Comparison of ENCODE assay signal across 21 cellular contexts in the genomic region with DNA sequence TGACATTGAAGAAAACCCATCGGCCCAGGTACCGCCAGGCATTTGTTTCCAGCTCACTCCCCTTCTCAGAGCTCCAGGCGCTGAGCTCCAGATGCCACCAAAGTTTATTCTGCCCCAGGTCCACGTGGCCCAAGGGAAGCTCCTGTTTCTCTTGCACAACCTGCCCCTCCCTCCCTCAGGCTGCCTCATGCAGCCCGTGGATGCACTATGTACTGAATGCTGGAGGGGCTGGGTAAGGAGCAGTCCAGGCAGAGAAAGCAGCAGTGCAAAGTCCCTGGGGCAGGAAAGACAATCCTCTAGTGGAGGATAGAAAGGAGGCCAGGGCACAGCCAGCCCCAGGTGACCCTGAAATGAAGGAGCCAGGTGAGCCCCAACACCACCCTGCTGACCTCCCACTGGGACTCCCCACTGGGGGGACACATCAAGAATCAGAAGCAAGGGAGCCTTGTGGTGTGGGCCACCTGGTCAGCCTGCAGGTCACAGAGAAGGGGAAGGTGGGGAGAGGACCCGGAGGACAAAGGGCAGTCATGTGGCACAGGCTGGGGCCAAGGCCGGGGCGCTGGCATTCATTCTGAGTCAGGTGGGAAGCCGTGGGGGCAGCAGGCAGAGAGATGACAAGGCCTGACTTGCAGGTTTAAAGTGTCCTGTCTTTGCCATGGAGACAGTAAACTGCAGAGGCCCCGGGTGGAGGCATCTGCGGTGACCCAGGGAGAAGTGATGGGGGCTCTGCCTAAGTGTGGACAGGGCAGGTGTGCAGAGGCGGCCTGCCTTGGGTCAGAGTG.
A peak's percentile ranks its signal among the peaks of the same experiment; 100 is the strongest.
DNase-seq lines count a peak whose midpoint lies in the region; ATAC-seq and TF ChIP-seq lines count a peak whose summit lies in the region.
"Had no signal": no experiment of that assay in that cellular context is flagged by ENCODE, and none has a peak within 500 bp of the region (broad histone marks: within the 10 kb centered on the region; RNA-seq: fewer than 3 reads in every experiment).

No MANE protein-coding gene starts in this region.

- WGBS in sigmoid colon, 2 donors = 64 to 79% methylated on average over 12 of the region's 12 CpGs
- 62 to 73% methylated on average over 8 to 11 of the region's 12 CpGs for WGBS in esophagus squamous epithelium, 2 donors

- no peak for TF ChIP-seq EP300 in sigmoid colon (IDR thresholded peaks at IDR 0.05)

- no peaks in the 10 kb centered on the region for H3K9me3 Mint-ChIP-seq in type B pancreatic cell

- peaks cover 0 to 14% (median 12%) of the 10 kb centered on the region in 4 donors for H3K4me1 ChIP-seq in sigmoid colon
- H3K4me1 ChIP-seq in esophagus squamous epithelium = no peaks in the 10 kb centered on the region
- H3K4me1 ChIP-seq: psoas muscle had no signal

- no peaks in the 10 kb centered on the region for H3K36me3 Mint-ChIP-seq in type B pancreatic cell
- H3K36me3 Mint-ChIP-seq: activated CD8-positive, alpha-beta memory T cell treated with anti-CD3 and anti-CD28 coated beads, Interleukin-2, amount 10 ng/mL, durations not matched to agents 7 days and 5 days had no signal

- H3K27me3 ChIP-seq in sigmoid colon (no peaks in the 10 kb centered on the region), esophagus squamous epithelium (no peaks in the 10 kb centered on the region)
- H3K27me3 ChIP-seq: BLaER1 treated with 17β-estradiol and CSF1 and Interleukin-3, amounts not matched to agents 10 nM and 100 nM had no signal

- H3K4me3 ChIP-seq in sigmoid colon (no peak overlapping the region), esophagus squamous epithelium (no peak overlapping the region)
- H3K4me3 ChIP-seq: BLaER1 treated with 17β-estradiol and CSF1 and Interleukin-3, amounts not matched to agents 10 nM and 100 nM; psoas muscle had no signal

- H3K27ac ChIP-seq in sigmoid colon = no peak overlapping the region
- no peak overlapping the region for H3K27ac ChIP-seq in esophagus squamous epithelium
- H3K27ac ChIP-seq: BLaER1 treated with 17β-estradiol and CSF1 and Interleukin-3, amounts not matched to agents 10 nM and 100 nM; psoas muscle had no signal

- TF ChIP-seq POLR2A in sigmoid colon (IDR thresholded peaks at IDR 0.05) = no peak
- no peak for TF ChIP-seq POLR2A in esophagus squamous epithelium (IDR thresholded peaks at IDR 0.05)

- ATAC-seq in GM21367 (IDR thresholded peaks at IDR 0.05; ENCODE audit: unreplicated experiment) = no peak
- ATAC-seq: activated CD4-positive, alpha-beta T cell treated with anti-CD3 and anti-CD28 coated beads for 36 hours; activated CD8-positive, alpha-beta memory T cell treated with anti-CD3 and anti-CD28 coated beads, Interleukin-2, amount 10 ng/mL, durations not matched to agents 7 days and 5 days; esophagus mucosa; psoas muscle; SK-N-SH treated with all-trans-retinoic acid at 6 μM for 48 hours had no signal

- intact Hi-C loops in sigmoid colon (cut with DNase I) (loop anchor here (10.0 kb wide), 2 partner anchors 263 to 333 kb away; no protein-coding TSS in a partner anchor), esophagus squamous epithelium (cut with DNase I) (no loop called here)

- H3K36me3 ChIP-seq in sigmoid colon (no peaks in the 10 kb centered on the region), esophagus squamous epithelium (no peaks in the 10 kb centered on the region)
- H3K36me3 ChIP-seq: BLaER1 treated with 17β-estradiol and CSF1 and Interleukin-3, amounts not matched to agents 10 nM and 100 nM had no signal

- TF ChIP-seq CTCF in sigmoid colon (IDR thresholded peaks at IDR 0.05) (no peak), esophagus squamous epithelium (IDR thresholded peaks at IDR 0.05) (no peak), type B pancreatic cell (conservative IDR thresholded peaks at IDR 0.05) (no peak)

- no peak overlapping the region for H3K27ac Mint-ChIP-seq in type B pancreatic cell
- H3K27ac Mint-ChIP-seq: activated CD4-positive, alpha-beta T cell treated with anti-CD3 and anti-CD28 coated beads for 36 hours; activated CD8-positive, alpha-beta memory T cell treated with anti-CD3 and anti-CD28 coated beads, Interleukin-2, amount 10 ng/mL, durations not matched to agents 7 days and 5 days had no signal

- peaks cover 0 to 1% (median 0%) of the 10 kb centered on the region in 4 donors for H3K9me3 ChIP-seq in sigmoid colon
- H3K9me3 ChIP-seq in esophagus squamous epithelium = no peaks in the 10 kb centered on the region
- H3K9me3 ChIP-seq: psoas muscle had no signal

- H3K4me3 Mint-ChIP-seq in type B pancreatic cell = no peak overlapping the region
- H3K4me3 Mint-ChIP-seq: activated CD4-positive, alpha-beta T cell treated with anti-CD3 and anti-CD28 coated beads for 36 hours; activated CD8-positive, alpha-beta memory T cell treated with anti-CD3 and anti-CD28 coated beads, Interleukin-2, amount 10 ng/mL, durations not matched to agents 7 days and 5 days; central memory CD8-positive, alpha-beta T cell; naive B cell had no signal

- peaks cover 16% of the 10 kb centered on the region for H3K4me1 Mint-ChIP-seq in type B pancreatic cell (ENCODE audit: unreplicated experiment)
- H3K4me1 Mint-ChIP-seq: activated CD4-positive, alpha-beta T cell treated with anti-CD3 and anti-CD28 coated beads for 36 hours; activated CD8-positive, alpha-beta memory T cell treated with anti-CD3 and anti-CD28 coated beads, Interleukin-2, amount 10 ng/mL, durations not matched to agents 7 days and 5 days; central memory CD8-positive, alpha-beta T cell had no signal

- peaks cover 8% of the 10 kb centered on the region for H3K27me3 Mint-ChIP-seq in type B pancreatic cell
- H3K27me3 Mint-ChIP-seq: activated CD4-positive, alpha-beta T cell treated with anti-CD3 and anti-CD28 coated beads for 36 hours had no signal

- peak; percentile 23 to 72 for DNase-seq in NCI-H524 (lab: John Stamatoyannopoulos, UW)
- no peak for DNase-seq in NCI-H524 treated with DMSO at 0.1 percent for 48 hours (lab: John Stamatoyannopoulos, UW)
- peak; percentile 31 for DNase-seq in NCI-H146 treated with DMSO at 0.1 percent for 48 hours (lab: John Stamatoyannopoulos, UW; ENCODE audit: unreplicated experiment)
- DNase-seq in left kidney (ENCODE audit: low read depth, low spot score) = peak; percentile 69
- peak; percentile 48 for DNase-seq in sigmoid colon
- no peak for DNase-seq in esophagus squamous epithelium (lab: John Stamatoyannopoulos, UW)
- no peak for DNase-seq in type B pancreatic cell (ENCODE audit: extremely low spot score, unreplicated experiment)
- DNase-seq: activated CD4-positive, alpha-beta T cell treated with anti-CD3 and anti-CD28 coated beads for 36 hours; activated CD8-positive, alpha-beta memory T cell treated with anti-CD3 and anti-CD28 coated beads, Interleukin-2, amount 10 ng/mL, durations not matched to agents 7 days and 5 days; effector CD4-positive, alpha-beta T cell; naive B cell; NCI-H187 treated with DMSO at 0.1 percent for 48 hours; NCI-H526; OCI-M1; psoas muscle; T1000 had no signal

Comparison
In these comparisons a context has a peak if more than half of its experiments do, and no peak if none do; other contexts are left out.
1. DNase-seq: peak in NCI-H524 (2 of 2), NCI-H146 treated with DMSO at 0.1 percent for 48 hours (single experiment), left kidney (single experiment) and sigmoid colon (single experiment); none in NCI-H524 treated with DMSO at 0.1 percent for 48 hours (single experiment), esophagus squamous epithelium (single experiment) and type B pancreatic cell (single experiment).